ENCODE assay signal across 19 cellular contexts in genomic region chr1:44019398-44020044, GRCh38. TPM values are rescaled to one million over a fixed set of nuclear protein-coding genes. Genes with fewer than 3 reads are reported as not detected.
DNase-seq lines count a peak whose midpoint lies in the region; ATAC-seq, FAIRE-seq and TF ChIP-seq lines count a peak whose summit lies in the region.
"Had no signal": no experiment of that assay in that cellular context is flagged by ENCODE, and none has a peak within 500 bp of the region (broad histone marks: within the 10 kb centered on the region; RNA-seq: fewer than 3 reads in every experiment).

No MANE protein-coding gene starts in this region.

- DNase-seq in amygdala (lab: John Stamatoyannopoulos, UW) (peak in 44 of 56 donors; percentile 28 to 84 (median 61)), H1 (ENCODE audit: low read depth in 1 of 2, low spot score in 2 of 2) (no peak), nucleus accumbens (lab: John Stamatoyannopoulos, UW) (peak in 46 of 56 donors; percentile 21 to 82 (median 62)), MCF 10A (ENCODE audit: unreplicated experiment) (no peak), H4 (ENCODE audit: low spot score) (no peak)
- DNase-seq: activated CD4-positive, alpha-beta T cell treated with anti-CD3 and anti-CD28 coated beads for 36 hours; Caco-2; effector memory CD8-positive, alpha-beta T cell; islet precursor cell; mammary epithelial cell; MG63; naive thymus-derived CD8-positive, alpha-beta T cell; NCI-H1694 treated with DMSO at 0.1 percent for 48 hours; NCI-H226; stimulated activated CD4-positive, alpha-beta T cell treated with anti-CD3 and anti-CD28 coated beads, Interleukin-12 subunit alpha, Interleukin-12 subunit beta, amount 100 ng/mL, for 4 hours had no signal

- no peak overlapping the region for H2AFZ ChIP-seq in H1 (ENCODE audit: low read length)

- no peak overlapping the region for H3K14ac ChIP-seq in H1 (ENCODE audit: insufficient read length)

- POLR2A ChIA-PET in H1 (lab: Charles Lee; ENCODE audit: partially characterized antibody), result interaction anchor here (0.7 to 27.1 kb wide), 5 partner anchors 6 to 65 kb away, joined by 3 to 544 read pairs (median 4); partner anchors contain the start of genes ATP6V0B and SLC6A9
- POLR2A ChIA-PET in MCF 10A (lab: Yijun Ruan, JAX), result interaction anchor here (1.1 to 1.4 kb wide), 2 partner anchors 10 to 45 kb away, joined by 3 to 5 read pairs; partner anchors contain the start of gene ATP6V0B

- H3K18ac ChIP-seq in H1 (ENCODE audit: extremely low read depth, low read length), result no peak overlapping the region

- no peak overlapping the region; the same call in 1 of the 2 replicates for H4K8ac ChIP-seq in H1 (ENCODE audit: extremely low read depth, insufficient read depth, low read length)

- H3K4me1 ChIP-seq in H1 (replicated peaks in 1 of 4; ENCODE audit: control insufficient read depth in 3 of 4, insufficient read depth in 4 of 4, low read length in 3 of 4), result peaks cover 0 to 8% (median 2%) of the 10 kb centered on the region in 4 experiments; a peak in 4 of 7 replicates
- H3K4me1 ChIP-seq: Caco-2 had no signal

- H4K20me1 ChIP-seq in H1 (replicated peaks in 1 of 2; ENCODE audit: control insufficient read depth in 1 of 2, insufficient read depth in 2 of 2, low read length in 2 of 2), result peaks cover 0 to 10% of the 10 kb centered on the region in 2 experiments

- TF ChIP-seq RAD21 in H1 (IDR thresholded peaks at IDR 0.05 in 1 of 2, conservative IDR thresholded peaks at IDR 0.05 in 1 of 2; ENCODE audit: low read depth in 2 of 2, low read length in 2 of 2), result no peak

- H2BK12ac ChIP-seq in H1 (ENCODE audit: low read depth, low read length), result no peak overlapping the region

- H3K4me3 ChIP-seq in H1 (ENCODE audit: extremely low read depth in 1 of 4, insufficient read depth in 2 of 4, low read depth in 3 of 4, low read length in 4 of 4), result no peak overlapping the region
- H3K4me3 ChIP-seq: MG63 had no signal

- intact Hi-C loops in MCF 10A (cut with micrococcal nuclease), result no loop called here

- ATAC-seq in GM18861 (IDR thresholded peaks at IDR 0.05; ENCODE audit: unreplicated experiment), result no peak
- ATAC-seq: activated CD4-positive, alpha-beta T cell treated with anti-CD3 and anti-CD28 coated beads for 36 hours; effector memory CD8-positive, alpha-beta T cell; naive thymus-derived CD8-positive, alpha-beta T cell had no signal

- H3K9ac ChIP-seq in H1 (replicated peaks in 1 of 4; ENCODE audit: extremely low read depth in 1 of 4, low read depth in 3 of 4, low read length in 3 of 4), result no peak overlapping the region

- no peak overlapping the region for H3K23ac ChIP-seq in H1 (ENCODE audit: insufficient read length)

- 85% methylated on average over 15 of the region's 16 CpGs; no CpG with 5 or more reads in 1 of the 2 experiments for WGBS in H1 (ENCODE audit: extremely low coverage in 1 of 2, insufficient coverage in 1 of 2, insufficient read length in 1 of 2, insufficient replicate concordance in 2 of 2, low coverage in 1 of 2, low lambda C conversion rate in 2 of 2, missing lambda C conversion rate in 1 of 2), 2 experiments

- no peak overlapping the region for H2BK15ac ChIP-seq in H1 (ENCODE audit: low read length)

- no TSS peak for BruUV-seq in MCF 10A (replicated peaks; lab: Mats Ljungman, UMichigan)

- peaks cover 27% of the 10 kb centered on the region for H3K36me3 Mint-ChIP-seq in MCF 10A (ENCODE audit: insufficient read depth, unreplicated experiment)
- H3K36me3 Mint-ChIP-seq: naive thymus-derived CD8-positive, alpha-beta T cell had no signal

- H2AK5ac ChIP-seq in H1 (ENCODE audit: low read depth, low read length), result 0 out of 2 replicates have a peak overlapping the region, but pooled peaks have one; percentile 39

- no peaks in the 10 kb centered on the region for H3K9me3 ChIP-seq in H1 (ENCODE audit: insufficient read depth in 2 of 2, low read depth in 1 of 2, low read length in 1 of 2)
- H3K9me3 ChIP-seq: Caco-2, MG63 had no signal

- H3K4me2 ChIP-seq in H1 (ENCODE audit: insufficient read depth in 1 of 2, low read depth in 2 of 2, low read length in 2 of 2), result no peak overlapping the region

- CTCF ChIA-PET in H1 (lab: Charles Lee; ENCODE audit: partially characterized antibody), result interaction anchor here (0.7 to 16.6 kb wide), 9 partner anchors 8 to 110 kb away, joined by 3 to 252 read pairs (median 6); partner anchors contain the start of gene SLC6A9
- CTCF ChIA-PET in MCF 10A (lab: Yijun Ruan, JAX), result interaction anchor here (1.1 to 3.8 kb wide), 2 partner anchors 14 to 17 kb away, joined by 3 to 23 read pairs; no protein-coding TSS in a partner anchor

- no peak overlapping the region for H3K27ac ChIP-seq in H1 (ENCODE audit: low read depth, low read length)

- no peak overlapping the region for H4K91ac ChIP-seq in H1 (replicated peaks; ENCODE audit: insufficient read length, low read length)

- peaks cover 3 to 18% (median 11%) of the 10 kb centered on the region in 4 experiments; a peak in 7 of 8 replicates for H3K36me3 ChIP-seq in H1 (ENCODE audit: control insufficient read depth in 2 of 4, insufficient read depth in 4 of 4, low read length in 3 of 4)
- H3K36me3 ChIP-seq: MG63 had no signal

- H2BK20ac ChIP-seq in H1 (ENCODE audit: low read length), result no peak overlapping the region

- no peaks in the 10 kb centered on the region for H3K23me2 ChIP-seq in H1 (ENCODE audit: low read depth, low read length)

- H3K79me2 ChIP-seq in H1 (ENCODE audit: control insufficient read depth in 1 of 2, insufficient read depth in 2 of 2, low read length in 2 of 2), result no peaks in the 10 kb centered on the region

- 0 out of 2 replicates have a peak, but pooled peaks cover 3% of the 10 kb centered on the region for H3K79me1 ChIP-seq in H1 (ENCODE audit: low read depth, low read length)

- H3K4me3 Mint-ChIP-seq in MCF 10A (ENCODE audit: unreplicated experiment), result no peak overlapping the region
- H3K4me3 Mint-ChIP-seq: activated CD4-positive, alpha-beta T cell treated with anti-CD3 and anti-CD28 coated beads for 36 hours; B cell; central memory CD8-positive, alpha-beta T cell; effector memory CD8-positive, alpha-beta T cell; naive thymus-derived CD8-positive, alpha-beta T cell had no signal

- peaks cover under 1% of the 10 kb centered on the region for H3K4me1 Mint-ChIP-seq in MCF 10A (ENCODE audit: insufficient read depth, unreplicated experiment)
- H3K4me1 Mint-ChIP-seq: activated CD4-positive, alpha-beta T cell treated with anti-CD3 and anti-CD28 coated beads for 36 hours; central memory CD8-positive, alpha-beta T cell had no signal

- no peak overlapping the region for H3K27ac Mint-ChIP-seq in MCF 10A (ENCODE audit: low read depth, unreplicated experiment)
- H3K27ac Mint-ChIP-seq: activated CD4-positive, alpha-beta T cell treated with anti-CD3 and anti-CD28 coated beads for 36 hours; B cell; effector memory CD8-positive, alpha-beta T cell; naive thymus-derived CD8-positive, alpha-beta T cell had no signal

- no peaks in the 10 kb centered on the region for H3K27me3 Mint-ChIP-seq in MCF 10A (ENCODE audit: insufficient read depth, unreplicated experiment)
- H3K27me3 Mint-ChIP-seq: activated CD4-positive, alpha-beta T cell treated with anti-CD3 and anti-CD28 coated beads for 36 hours; naive thymus-derived CD8-positive, alpha-beta T cell had no signal

- no peak overlapping the region for H2BK120ac ChIP-seq in H1 (replicated peaks; ENCODE audit: low read depth, low read length)

- H3K56ac ChIP-seq in H1 (replicated peaks; ENCODE audit: insufficient read length, low read depth, low read length), result no peak overlapping the region

- H3K4ac ChIP-seq in H1 (replicated peaks; ENCODE audit: insufficient read length, low read depth, low read length), result no peak overlapping the region

- no peak for TF ChIP-seq EP300 in H1 (IDR thresholded peaks at IDR 0.05; ENCODE audit: borderline replicate concordance in 1 of 2, low read depth in 2 of 2, low read length in 2 of 2)

- TF ChIP-seq CTCF in H1 (IDR thresholded peaks at IDR 0.05; ENCODE audit: control extremely low read depth in 1 of 3, insufficient read depth in 1 of 3, low read depth in 1 of 3, low read length in 3 of 3) (no peak), MCF 10A (IDR thresholded peaks at IDR 0.05; ENCODE audit: unreplicated experiment) (no peak)

- TF ChIP-seq POLR2A in H1 (IDR thresholded peaks at IDR 0.05; ENCODE audit: control extremely low read depth in 1 of 2, low read depth in 2 of 2, low read length in 2 of 2), result no peak

- H2BK5ac ChIP-seq in H1 (ENCODE audit: low read depth, low read length), result no peak overlapping the region; the same call in 1 of the 2 replicates

- no peaks in the 10 kb centered on the region for H3K9me3 Mint-ChIP-seq in MCF 10A (ENCODE audit: unreplicated experiment)
- H3K9me3 Mint-ChIP-seq: central memory CD8-positive, alpha-beta T cell; effector memory CD8-positive, alpha-beta T cell; naive thymus-derived CD8-positive, alpha-beta T cell had no signal

- H4K5ac ChIP-seq in H1 (ENCODE audit: insufficient read length, low read depth, low read length), result no peak overlapping the region

- no peaks in the 10 kb centered on the region for H3K27me3 ChIP-seq in H1 (replicated peaks in 1 of 4; ENCODE audit: control insufficient read depth in 3 of 4, extremely low read depth in 1 of 4, insufficient read depth in 3 of 4, low read length in 3 of 4)
- H3K27me3 ChIP-seq: MG63 had no signal

- no peak for FAIRE-seq in H1 (lab: Jason Lieb, UNC)
- FAIRE-seq: H54 had no signal

RNA-seq across cellular contexts. Expression of gene SLC6A9, which starts 11.7 kb away (rescaled TPM):
- 24.1 and 24.2 TPM in 2 replicates for total RNA-seq in H1 (2021; fragmentation: NEBNext Ultra II Directional; extraction: Animal tissue kit (Norgen Biotek cat#: 25700))
- 20.2 and 34.5 TPM in 2 replicates for polyA plus RNA-seq in H1 (2011; rRNA removed)
- 13.2 TPM for polyA plus RNA-seq in H1 (2011; cell fraction: cytosol; rRNA removed)
- 48.7 TPM for polyA plus RNA-seq in H1 (2011; cell fraction: nucleus; rRNA removed)
- 16.1 to 23.0 TPM (median 21.5 TPM) in 4 replicates for polyA plus RNA-seq in H1 (2012, experiment 1 of 2)
- 17.6 TPM for polyA plus RNA-seq in H1 (2012, experiment 2 of 2)
- polyA plus RNA-seq in H1 (2013, experiment 1 of 2), result 14.5 TPM
- polyA plus RNA-seq in H1 (2013, experiment 2 of 2), result 14.6 TPM
- 25.8 and 33.4 TPM in 2 replicates for polyA minus RNA-seq in H1 (2011; rRNA and poly(A)+ RNA removed)
- polyA minus RNA-seq in H1 (2011; cell fraction: cytosol; rRNA and poly(A)+ RNA removed), result 17.4 TPM
- polyA minus RNA-seq in H1 (2011; cell fraction: nucleus; rRNA and poly(A)+ RNA removed), result 23.0 TPM
- total RNA-seq in MCF 10A (2022), result 62.2 and 64.9 TPM in 2 replicates
- total RNA-seq in H4 (2014; rRNA removed; shearing (Covaris generic)), result 9.6 and 10.0 TPM in 2 replicates
- polyA plus RNA-seq: naive thymus-derived CD8-positive, alpha-beta T cell had no signal

RNA-seq across cellular contexts. Expression of gene CCDC24, which starts 28.1 kb away (rescaled TPM):
- total RNA-seq in H1 (2021; fragmentation: NEBNext Ultra II Directional; extraction: Animal tissue kit (Norgen Biotek cat#: 25700)), result 10.5 and 11.2 TPM in 2 replicates
- 11.4 and 19.7 TPM in 2 replicates for polyA plus RNA-seq in H1 (2011; rRNA removed)
- 12.9 TPM for polyA plus RNA-seq in H1 (2011; cell fraction: cytosol; rRNA removed)
- polyA plus RNA-seq in H1 (2011; cell fraction: nucleus; rRNA removed), result 18.6 TPM
- 9.6 to 17.8 TPM (median 12.7 TPM) in 4 replicates for polyA plus RNA-seq in H1 (2012, experiment 1 of 2)
- polyA plus RNA-seq in H1 (2012, experiment 2 of 2), result 10.0 TPM
- polyA plus RNA-seq in H1 (2013, experiment 1 of 2), result 8.4 TPM
- polyA plus RNA-seq in H1 (2013, experiment 2 of 2), result 9.2 TPM
- polyA minus RNA-seq in H1 (2011; rRNA and poly(A)+ RNA removed), result 2.1 and 2.5 TPM in 2 replicates
- polyA minus RNA-seq in H1 (2011; cell fraction: cytosol; rRNA and poly(A)+ RNA removed), result 7.6 TPM
- polyA minus RNA-seq in H1 (2011; cell fraction: nucleus; rRNA and poly(A)+ RNA removed), result 4.4 TPM
- total RNA-seq in MCF 10A (2022), result 3.6 and 4.8 TPM in 2 replicates
- total RNA-seq in H4 (2014; rRNA removed; shearing (Covaris generic)), result 15.8 and 23.2 TPM in 2 replicates

RNA-seq across cellular contexts. Expression of gene B4GALT2, which starts 40.5 kb away (rescaled TPM):
- total RNA-seq in H1 (2021; fragmentation: NEBNext Ultra II Directional; extraction: Animal tissue kit (Norgen Biotek cat#: 25700)), result 56.5 and 60.6 TPM in 2 replicates
- 121 and 152 TPM in 2 replicates for polyA plus RNA-seq in H1 (2011; rRNA removed)
- polyA plus RNA-seq in H1 (2011; cell fraction: cytosol; rRNA removed), result 73.9 TPM
- 116 TPM for polyA plus RNA-seq in H1 (2011; cell fraction: nucleus; rRNA removed)
- polyA plus RNA-seq in H1 (2012, experiment 1 of 2), result 39.4 to 75.9 TPM (median 64.3 TPM) in 4 replicates
- 69.9 TPM for polyA plus RNA-seq in H1 (2012, experiment 2 of 2)
- 41.5 TPM for polyA plus RNA-seq in H1 (2013, experiment 1 of 2)
- polyA plus RNA-seq in H1 (2013, experiment 2 of 2), result 41.4 TPM
- polyA minus RNA-seq in H1 (2011; rRNA and poly(A)+ RNA removed), result 37.6 and 38.8 TPM in 2 replicates
- polyA minus RNA-seq in H1 (2011; cell fraction: cytosol; rRNA and poly(A)+ RNA removed), result 44.5 TPM
- polyA minus RNA-seq in H1 (2011; cell fraction: nucleus; rRNA and poly(A)+ RNA removed), result 39.0 TPM
- total RNA-seq in MCF 10A (2022), result 56.3 and 68.4 TPM in 2 replicates
- total RNA-seq in H4 (2014; rRNA removed; shearing (Covaris generic)), result 87.5 and 92.8 TPM in 2 replicates

RNA-seq across cellular contexts. Expression of gene ATP6V0B, which starts 44.8 kb away (rescaled TPM):
- total RNA-seq in H1 (2021; fragmentation: NEBNext Ultra II Directional; extraction: Animal tissue kit (Norgen Biotek cat#: 25700)), result 105 and 106 TPM in 2 replicates
- 302 and 308 TPM in 2 replicates for polyA plus RNA-seq in H1 (2011; rRNA removed)
- 184 TPM for polyA plus RNA-seq in H1 (2011; cell fraction: cytosol; rRNA removed)
- 229 TPM for polyA plus RNA-seq in H1 (2011; cell fraction: nucleus; rRNA removed)
- 67.6 to 121 TPM (median 110 TPM) in 4 replicates for polyA plus RNA-seq in H1 (2012, experiment 1 of 2)
- polyA plus RNA-seq in H1 (2012, experiment 2 of 2), result 213 TPM
- polyA plus RNA-seq in H1 (2013, experiment 1 of 2), result 82.5 TPM
- polyA plus RNA-seq in H1 (2013, experiment 2 of 2), result 103 TPM
- 81.0 and 107 TPM in 2 replicates for polyA minus RNA-seq in H1 (2011; rRNA and poly(A)+ RNA removed)
- polyA minus RNA-seq in H1 (2011; cell fraction: cytosol; rRNA and poly(A)+ RNA removed), result 56.4 TPM
- polyA minus RNA-seq in H1 (2011; cell fraction: nucleus; rRNA and poly(A)+ RNA removed), result 57.2 TPM
- 120 and 141 TPM in 2 replicates for total RNA-seq in MCF 10A (2022)
- 193 and 213 TPM in 2 replicates for total RNA-seq in H4 (2014; rRNA removed; shearing (Covaris generic))

RNA-seq across cellular contexts. Expression of gene DPH2, which starts 49.7 kb away (rescaled TPM):
- 64.9 and 65.3 TPM in 2 replicates for total RNA-seq in H1 (2021; fragmentation: NEBNext Ultra II Directional; extraction: Animal tissue kit (Norgen Biotek cat#: 25700))
- polyA plus RNA-seq in H1 (2011; rRNA removed), result 92.1 and 163 TPM in 2 replicates
- polyA plus RNA-seq in H1 (2011; cell fraction: cytosol; rRNA removed), result 86.7 TPM
- 239 TPM for polyA plus RNA-seq in H1 (2011; cell fraction: nucleus; rRNA removed)
- polyA plus RNA-seq in H1 (2012, experiment 1 of 2), result 43.5 to 63.1 TPM (median 52.3 TPM) in 4 replicates
- polyA plus RNA-seq in H1 (2012, experiment 2 of 2), result 81.4 TPM
- polyA plus RNA-seq in H1 (2013, experiment 1 of 2), result 39.0 TPM
- polyA plus RNA-seq in H1 (2013, experiment 2 of 2), result 35.0 TPM
- polyA minus RNA-seq in H1 (2011; rRNA and poly(A)+ RNA removed), result 74.9 and 79.0 TPM in 2 replicates
- 53.3 TPM for polyA minus RNA-seq in H1 (2011; cell fraction: cytosol; rRNA and poly(A)+ RNA removed)
- 78.0 TPM for polyA minus RNA-seq in H1 (2011; cell fraction: nucleus; rRNA and poly(A)+ RNA removed)
- total RNA-seq in MCF 10A (2022), result 27.9 and 38.9 TPM in 2 replicates
- 28.5 and 44.1 TPM in 2 replicates for total RNA-seq in H4 (2014; rRNA removed; shearing (Covaris generic))

Comparison
In these comparisons a context has a peak if more than half of its experiments do, and no peak if none do; other contexts are left out.
1. DNase-seq: peak in amygdala (44 of 56) and nucleus accumbens (46 of 56); none in H1 (0 of 2), MCF 10A (single experiment) and H4 (single experiment).